Comparison of ENCODE assay signal across 23 cellular contexts in the genomic region with DNA sequence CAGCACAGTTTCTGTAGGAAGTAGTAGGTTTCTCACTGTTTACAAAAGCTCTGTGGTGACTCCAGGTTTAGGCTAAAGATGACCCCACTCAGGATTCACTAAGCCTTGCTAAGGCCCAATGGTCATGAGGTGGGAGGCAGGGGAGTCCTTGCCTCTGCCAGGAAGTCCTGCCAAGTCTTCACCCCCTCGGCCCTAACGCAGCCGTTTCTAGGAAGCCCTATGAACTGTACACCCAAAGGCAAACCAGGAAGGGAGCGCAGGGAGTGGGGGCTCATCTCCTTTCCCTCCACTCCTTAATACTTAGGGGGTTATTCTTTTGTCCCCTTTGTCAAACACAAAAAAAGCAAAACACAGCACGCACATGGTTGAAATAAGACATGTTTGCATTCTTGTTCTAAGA.
DNase-seq lines count a peak whose midpoint lies in the region; ATAC-seq, FAIRE-seq and TF ChIP-seq lines count a peak whose summit lies in the region.
"Had no signal": no experiment of that assay in that cellular context is flagged by ENCODE, and none has a peak within 500 bp of the region (broad histone marks: within the 10 kb centered on the region; RNA-seq: fewer than 3 reads in every experiment).

No MANE protein-coding gene starts in this region.

- TF ChIP-seq RAD21 in H1 (IDR thresholded peaks at IDR 0.05 in 1 of 2, conservative IDR thresholded peaks at IDR 0.05 in 1 of 2; ENCODE audit: low read depth in 2 of 2, low read length in 2 of 2): no peak

- H3K36me3 Mint-ChIP-seq in HFFc6 (ENCODE audit: low read depth) (peaks cover 31% of the 10 kb centered on the region), natural killer cell (no peaks in the 10 kb centered on the region)
- H3K36me3 Mint-ChIP-seq: CD8-positive, alpha-beta T cell had no signal

- FAIRE-seq in H1 (lab: Jason Lieb, UNC): no peak
- FAIRE-seq: GM19239 had no signal

- no peak overlapping the region for H3K9ac ChIP-seq in H1 (replicated peaks in 1 of 4; ENCODE audit: extremely low read depth in 1 of 4, low read depth in 3 of 4, low read length in 3 of 4)
- H3K9ac ChIP-seq: SK-N-SH had no signal

- 97% methylated on average over 5 of the region's 5 CpGs; no CpG with 5 or more reads in 1 of the 2 experiments for WGBS in H1 (ENCODE audit: extremely low coverage in 1 of 2, insufficient coverage in 1 of 2, insufficient read length in 1 of 2, insufficient replicate concordance in 2 of 2, low coverage in 1 of 2, low lambda C conversion rate in 2 of 2, missing lambda C conversion rate in 1 of 2), 2 experiments
- 65 to 76% (median 70%) methylated on average over 5 of the region's 5 CpGs for WGBS in spleen, 5 donors

- no peak for TF ChIP-seq EP300 in H1 (IDR thresholded peaks at IDR 0.05; ENCODE audit: borderline replicate concordance in 1 of 2, low read depth in 2 of 2, low read length in 2 of 2)

- H3K23me2 ChIP-seq in H1 (ENCODE audit: low read depth, low read length): no peaks in the 10 kb centered on the region

- no peak overlapping the region for H3K4me2 ChIP-seq in H1 (ENCODE audit: insufficient read depth in 1 of 2, low read depth in 2 of 2, low read length in 2 of 2)
- H3K4me2 ChIP-seq: SK-N-SH had no signal

- H4K8ac ChIP-seq in H1 (ENCODE audit: extremely low read depth, insufficient read depth, low read length): no peak overlapping the region

- H3K23ac ChIP-seq in H1 (ENCODE audit: insufficient read length): no peak overlapping the region

- no peak overlapping the region for H3K14ac ChIP-seq in H1 (ENCODE audit: insufficient read length)

- ATAC-seq in natural killer cell (no peak), left lobe of liver (no peak)
- ATAC-seq: CD8-positive, alpha-beta T cell; left cardiac atrium had no signal

- no peak overlapping the region for H2BK12ac ChIP-seq in H1 (ENCODE audit: low read depth, low read length)

- H3K79me2 ChIP-seq in H1 (ENCODE audit: control insufficient read depth in 1 of 2, insufficient read depth in 2 of 2, low read length in 2 of 2): peaks cover 41 to 100% of the 10 kb centered on the region in 2 experiments

- H3K36me3 ChIP-seq in H1 (ENCODE audit: control insufficient read depth in 2 of 4, insufficient read depth in 4 of 4, low read length in 3 of 4) (peaks cover 0 to 23% (median 2%) of the 10 kb centered on the region in 4 experiments; a peak in 3 of 8 replicates), spleen (peaks cover 0 to 19% (median 0%) of the 10 kb centered on the region in 6 donors)
- H3K36me3 ChIP-seq: adrenal gland had no signal

- peaks cover 63 to 80% of the 10 kb centered on the region in 2 experiments for H4K20me1 ChIP-seq in H1 (replicated peaks in 1 of 2; ENCODE audit: control insufficient read depth in 1 of 2, insufficient read depth in 2 of 2, low read length in 2 of 2)

- TF ChIP-seq CTCF in HFFc6 (IDR thresholded peaks at IDR 0.05): no peak
- TF ChIP-seq CTCF in H1 (IDR thresholded peaks at IDR 0.05; ENCODE audit: control extremely low read depth in 1 of 3, insufficient read depth in 1 of 3, low read depth in 1 of 3, low read length in 3 of 3): no peak
- TF ChIP-seq CTCF in natural killer cell (IDR thresholded peaks at IDR 0.05): no peak
- no peak for TF ChIP-seq CTCF in spleen (IDR thresholded peaks at IDR 0.05 in 8 of 11, conservative IDR thresholded peaks at IDR 0.05 in 3 of 11)

- H3K79me1 ChIP-seq in H1 (ENCODE audit: low read depth, low read length): peaks cover 37% of the 10 kb centered on the region

- H3K27ac Mint-ChIP-seq in HFFc6 (peak overlapping the region; percentile 85), natural killer cell (peak overlapping the region; percentile 85 to 91)
- H3K27ac Mint-ChIP-seq: CD8-positive, alpha-beta T cell had no signal

- H3K27me3 Mint-ChIP-seq in HFFc6 (ENCODE audit: insufficient read depth) (no peaks in the 10 kb centered on the region; the same call in 1 of the 2 replicates), natural killer cell (ENCODE audit: low read depth in 2 of 2) (no peaks in the 10 kb centered on the region)

- no peak overlapping the region for H2AK5ac ChIP-seq in H1 (ENCODE audit: low read depth, low read length)

- no peak overlapping the region for H2AFZ ChIP-seq in H1 (ENCODE audit: low read length)

- H3K56ac ChIP-seq in H1 (replicated peaks; ENCODE audit: insufficient read length, low read depth, low read length): no peak overlapping the region

- no peak overlapping the region for H3K4ac ChIP-seq in H1 (replicated peaks; ENCODE audit: insufficient read length, low read depth, low read length)

- no peak overlapping the region for H2BK5ac ChIP-seq in H1 (ENCODE audit: low read depth, low read length)

- H3K18ac ChIP-seq in H1 (ENCODE audit: extremely low read depth, low read length): no peak overlapping the region

- H3K27ac ChIP-seq in H1 (ENCODE audit: low read depth, low read length): no peak overlapping the region
- no peak overlapping the region for H3K27ac ChIP-seq in spleen
- H3K27ac ChIP-seq: adrenal gland, VCaP had no signal

- no peaks in the 10 kb centered on the region for H3K9me3 Mint-ChIP-seq in HFFc6
- H3K9me3 Mint-ChIP-seq in natural killer cell: no peaks in the 10 kb centered on the region
- H3K9me3 Mint-ChIP-seq: CD8-positive, alpha-beta T cell had no signal

- H3K4me1 Mint-ChIP-seq in HFFc6 (ENCODE audit: low read depth) (peaks cover 68% of the 10 kb centered on the region), natural killer cell (peaks cover 96 to 97% of the 10 kb centered on the region in 2 donors)

- no peak overlapping the region for H4K5ac ChIP-seq in H1 (ENCODE audit: insufficient read length, low read depth, low read length)

- no peak overlapping the region for H2BK15ac ChIP-seq in H1 (ENCODE audit: low read length)

- H3K9me3 ChIP-seq in H1 (ENCODE audit: insufficient read depth in 2 of 2, low read depth in 1 of 2, low read length in 1 of 2) (no peaks in the 10 kb centered on the region), spleen (no peaks in the 10 kb centered on the region)
- H3K9me3 ChIP-seq: adrenal gland, SK-N-SH had no signal

- H3K4me1 ChIP-seq in H1 (replicated peaks in 1 of 4; ENCODE audit: control insufficient read depth in 3 of 4, insufficient read depth in 4 of 4, low read length in 3 of 4) (peaks cover 2 to 25% (median 9%) of the 10 kb centered on the region in 4 experiments; a peak in 6 of 7 replicates), spleen (peaks cover 0 to 48% (median 13%) of the 10 kb centered on the region in 6 donors)

- intact Hi-C loops in natural killer cell (cut with micrococcal nuclease) (loop anchor here (5.0 kb wide), 1 partner anchor 62 kb away; no protein-coding TSS in a partner anchor), spleen (cut with DNase I; ENCODE audit: low total_unique reads) (no loop called here)

- no peak overlapping the region for H4K91ac ChIP-seq in H1 (replicated peaks; ENCODE audit: insufficient read length, low read length)

- no peak overlapping the region for H2BK20ac ChIP-seq in H1 (ENCODE audit: low read length)

- H3K4me3 ChIP-seq in H1 (ENCODE audit: extremely low read depth in 1 of 4, insufficient read depth in 2 of 4, low read depth in 3 of 4, low read length in 4 of 4): no peak overlapping the region
- no peak overlapping the region for H3K4me3 ChIP-seq in spleen
- H3K4me3 ChIP-seq: adrenal gland had no signal

- no peak overlapping the region for H2BK120ac ChIP-seq in H1 (replicated peaks; ENCODE audit: low read depth, low read length)

- DNase-seq in HFFc6 (no peak), H1 (ENCODE audit: low read depth in 1 of 2, low spot score in 2 of 2) (no peak), natural killer cell (no peak), spleen (peak; percentile 32), NCI-H1436 treated with DMSO at 0.1 percent for 48 hours (lab: John Stamatoyannopoulos, UW) (no peak), NCI-H1092 (lab: John Stamatoyannopoulos, UW) (no peak), kidney glomerular epithelial cell (lab: John Stamatoyannopoulos, UW) (no peak), left lobe of liver (ENCODE audit: low spot score) (no peak)
- DNase-seq: activated CD8-positive, alpha-beta memory T cell treated with anti-CD3 and anti-CD28 coated beads, Interleukin-2, amount 50 U/mL, for 48 hours; activated gamma-delta T cell; adrenal gland; CD8-positive, alpha-beta T cell; dermis blood vessel endothelial cell; DMS53; HCEC 1CT; left cardiac atrium; NCI-H1417 treated with DMSO at 0.1 percent for 48 hours; NCI-H526; retina; SK-N-SH; stimulated activated CD4-positive, alpha-beta T cell treated with anti-CD3 and anti-CD28 coated beads, Interleukin-15, amount 100 ng/mL, for 24 hours had no signal

- TF ChIP-seq POLR2A in H1 (IDR thresholded peaks at IDR 0.05; ENCODE audit: control extremely low read depth in 1 of 2, low read depth in 2 of 2, low read length in 2 of 2) (no peak), spleen (IDR thresholded peaks at IDR 0.05) (no peak)

- H3K4me3 Mint-ChIP-seq in HFFc6: no peak overlapping the region
- peak overlapping the region; percentile 78 for H3K4me3 Mint-ChIP-seq in natural killer cell
- H3K4me3 Mint-ChIP-seq: CD8-positive, alpha-beta T cell had no signal

- CTCF ChIA-PET in H1 (lab: Charles Lee; ENCODE audit: partially characterized antibody): interaction anchor here (0.7 to 2.4 kb wide), 5 partner anchors 23 to 104 kb away, joined by 3 to 6 read pairs (median 3); no protein-coding TSS in a partner anchor

- POLR2A ChIA-PET in H1 (lab: Charles Lee; ENCODE audit: partially characterized antibody): interaction anchor here (1.3 to 1.8 kb wide), 5 partner anchors 8 to 53 kb away, joined by 3 to 9 read pairs (median 3); no protein-coding TSS in a partner anchor

- H3K27me3 ChIP-seq in H1 (replicated peaks in 1 of 4; ENCODE audit: control insufficient read depth in 3 of 4, extremely low read depth in 1 of 4, insufficient read depth in 3 of 4, low read length in 3 of 4) (no peaks in the 10 kb centered on the region), spleen (replicated peaks in 1 of 7) (no peaks in the 10 kb centered on the region)
- H3K27me3 ChIP-seq: adrenal gland had no signal

TF ChIP-seq in H1, 55 proteins besides CTCF, POLR2A, EP300 and RAD21:
- TF ChIP-seq SP2 (IDR thresholded peaks at IDR 0.05; ENCODE audit: low read length) (no peak), CBX5 (IDR thresholded peaks at IDR 0.05; ENCODE audit: low read depth, low read length) (no peak), RFX5 (IDR thresholded peaks at IDR 0.05; ENCODE audit: borderline replicate concordance, low read depth, low read length) (no peak), EGR1 (IDR thresholded peaks at IDR 0.05; ENCODE audit: borderline replicate concordance, low read depth, low read length) (no peak), POLR2AphosphoS5 (IDR thresholded peaks at IDR 0.05; ENCODE audit: low read depth, low read length) (0 out of 2 replicates have a peak, but pooled peaks have one; percentile 40)
